18 cellular contexts compared by ENCODE assay signal in genomic region chr10:122207596-122207995, GRCh38.
A peak's percentile ranks its signal among the peaks of the same experiment; 100 is the strongest.
DNase-seq lines count a peak whose midpoint lies in the region; ATAC-seq and TF ChIP-seq lines count a peak whose summit lies in the region.
"Had no signal": no experiment of that assay in that cellular context is flagged by ENCODE, and none has a peak within 500 bp of the region (broad histone marks: within the 10 kb centered on the region; RNA-seq: fewer than 3 reads in every experiment).

No MANE protein-coding gene starts in this region.

- in situ Hi-C loops in G401 (cut with HindIII; ENCODE audit: low sequenced_read_pairs): no loop called here

- no peak for TF ChIP-seq POLR2A in vagina (IDR thresholded peaks at IDR 0.05)

- H3K36me3 ChIP-seq in vagina: peaks cover 0 to 16% of the 10 kb centered on the region in 2 donors
- H3K36me3 ChIP-seq: neutrophil had no signal

- no peaks in the 10 kb centered on the region for H3K27me3 ChIP-seq in AG04450 (ENCODE audit: control insufficient read depth, insufficient read depth, low read length)
- no peaks in the 10 kb centered on the region for H3K27me3 ChIP-seq in vagina
- H3K27me3 ChIP-seq: neutrophil, Peyer's patch had no signal

- H3K27ac ChIP-seq in AG04450 (ENCODE audit: low read depth, low read length) (no peak overlapping the region), vagina (no peak overlapping the region)
- H3K27ac ChIP-seq: neutrophil, Peyer's patch, skin epidermis had no signal

- POLR2A ChIA-PET in AG04450 (lab: Yijun Ruan, JAX): interaction anchor here (0.6 to 0.9 kb wide), 2 partner anchors 25 to 58 kb away, joined by 3 to 5 read pairs; no protein-coding TSS in a partner anchor
- POLR2A ChIA-PET in activated CD4-positive, alpha-beta T cell treated with anti-CD3 and anti-CD28 coated beads for 36 hours (lab: Charles Lee): no interaction called here

- CTCF ChIA-PET in AG04450 (lab: Charles Lee): interaction anchor here (0.9 to 3.0 kb wide), 3 partner anchors 13 to 66 kb away, joined by 3 to 14 read pairs (median 3); no protein-coding TSS in a partner anchor
- CTCF ChIA-PET in activated CD4-positive, alpha-beta T cell treated with anti-CD3 and anti-CD28 coated beads for 36 hours (lab: Charles Lee): no interaction called here

- no peaks in the 10 kb centered on the region for H3K9me3 ChIP-seq in AG04450 (ENCODE audit: control insufficient read depth, insufficient read depth, low read length)
- no peaks in the 10 kb centered on the region for H3K9me3 ChIP-seq in vagina
- H3K9me3 ChIP-seq: neutrophil, Peyer's patch had no signal

- peaks cover 36% of the 10 kb centered on the region for H3K9me3 Mint-ChIP-seq in glutamatergic neuron (ENCODE audit: unreplicated experiment)
- H3K9me3 Mint-ChIP-seq in activated CD4-positive, alpha-beta T cell treated with anti-CD3 and anti-CD28 coated beads for 36 hours (ENCODE audit: low read depth): no peaks in the 10 kb centered on the region
- H3K9me3 Mint-ChIP-seq: activated CD4-positive, alpha-beta T cell treated with anti-CD3 and anti-CD28 coated beads, Interleukin-2, amount 10 ng/mL, durations not matched to agents 7 days and 5 days; activated naive CD8-positive, alpha-beta T cell treated with anti-CD3 and anti-CD28 coated beads, Interleukin-2, amount 10 ng/mL, durations not matched to agents 7 days and 5 days; activated T-cell treated with anti-CD3 and anti-CD28 coated beads, Interleukin-2, amount 50 U/mL, for 4 hours; memory B cell had no signal

- DNase-seq in AG04450 (ENCODE audit: low read depth, low spot score) (peak; percentile 36), G401 (ENCODE audit: low spot score) (peak; percentile 73), NCI-H69 (lab: John Stamatoyannopoulos, UW) (peak; percentile 22), glutamatergic neuron (no peak), NCI-H1092 treated with DMSO at 0.1 percent for 48 hours (lab: John Stamatoyannopoulos, UW) (no peak), vagina (ENCODE audit: extremely low spot score in 2 of 2) (no peak)
- DNase-seq in activated CD4-positive, alpha-beta T cell treated with anti-CD3 and anti-CD28 coated beads for 36 hours: no peak
- no peak for DNase-seq in activated CD8-positive, alpha-beta memory T cell treated with anti-CD3 and anti-CD28 coated beads for 24 hours
- DNase-seq: activated CD4-positive, alpha-beta T cell treated with anti-CD3 and anti-CD28 coated beads, Interleukin-2, amount 10 ng/mL, durations not matched to agents 7 days and 5 days; activated naive CD8-positive, alpha-beta T cell treated with anti-CD3 and anti-CD28 coated beads, Interleukin-2, amount 10 ng/mL, durations not matched to agents 7 days and 5 days; activated T-cell treated with anti-CD3 and anti-CD28 coated beads, Interleukin-2, amount 50 U/mL, for 4 hours; central memory CD4-positive, alpha-beta T cell; Peyer's patch; T-helper 2 cell; trophoblast cell had no signal

- intact Hi-C loops in activated CD4-positive, alpha-beta T cell treated with anti-CD3 and anti-CD28 coated beads for 36 hours (cut with DNase I, micrococcal nuclease): no loop called here
- intact Hi-C loops in vagina (cut with DNase I): no loop called here

- H3K27ac Mint-ChIP-seq in glutamatergic neuron (ENCODE audit: unreplicated experiment): peak overlapping the region; percentile 93
- H3K27ac Mint-ChIP-seq in activated CD4-positive, alpha-beta T cell treated with anti-CD3 and anti-CD28 coated beads for 36 hours: no peak overlapping the region
- H3K27ac Mint-ChIP-seq: activated CD4-positive, alpha-beta T cell treated with anti-CD3 and anti-CD28 coated beads, Interleukin-2, amount 10 ng/mL, durations not matched to agents 7 days and 5 days; activated naive CD8-positive, alpha-beta T cell treated with anti-CD3 and anti-CD28 coated beads, Interleukin-2, amount 10 ng/mL, durations not matched to agents 7 days and 5 days; memory B cell had no signal

- H3K4me3 Mint-ChIP-seq in glutamatergic neuron (ENCODE audit: unreplicated experiment): peak overlapping the region; percentile 53
- no peak overlapping the region for H3K4me3 Mint-ChIP-seq in activated CD4-positive, alpha-beta T cell treated with anti-CD3 and anti-CD28 coated beads for 36 hours
- H3K4me3 Mint-ChIP-seq: activated CD4-positive, alpha-beta T cell treated with anti-CD3 and anti-CD28 coated beads, Interleukin-2, amount 10 ng/mL, durations not matched to agents 7 days and 5 days; activated naive CD8-positive, alpha-beta T cell treated with anti-CD3 and anti-CD28 coated beads, Interleukin-2, amount 10 ng/mL, durations not matched to agents 7 days and 5 days; activated T-cell treated with anti-CD3 and anti-CD28 coated beads, Interleukin-2, amount 50 U/mL, for 4 hours; memory B cell had no signal

- no peak for ATAC-seq in activated CD4-positive, alpha-beta T cell treated with anti-CD3 and anti-CD28 coated beads for 36 hours
- ATAC-seq: activated T-cell treated with anti-CD3 and anti-CD28 coated beads, Interleukin-2, amount 50 U/mL, for 4 hours had no signal

- no peaks in the 10 kb centered on the region for H3K4me1 ChIP-seq in vagina
- H3K4me1 ChIP-seq: Peyer's patch had no signal

- H3K36me3 Mint-ChIP-seq in glutamatergic neuron (ENCODE audit: unreplicated experiment): peaks cover 22% of the 10 kb centered on the region
- no peaks in the 10 kb centered on the region for H3K36me3 Mint-ChIP-seq in activated CD4-positive, alpha-beta T cell treated with anti-CD3 and anti-CD28 coated beads for 36 hours (ENCODE audit: low read depth)
- H3K36me3 Mint-ChIP-seq: activated naive CD8-positive, alpha-beta T cell treated with anti-CD3 and anti-CD28 coated beads, Interleukin-2, amount 10 ng/mL, durations not matched to agents 7 days and 5 days; memory B cell had no signal

- TF ChIP-seq CTCF in AG04450 (IDR thresholded peaks at IDR 0.05; ENCODE audit: low read depth, low read length) (no peak), glutamatergic neuron (IDR thresholded peaks at IDR 0.05; ENCODE audit: partially characterized antibody, unreplicated experiment) (no peak), vagina (IDR thresholded peaks at IDR 0.05) (no peak)

- peaks cover 40% of the 10 kb centered on the region for H3K4me1 Mint-ChIP-seq in glutamatergic neuron (ENCODE audit: low read depth, unreplicated experiment)
- H3K4me1 Mint-ChIP-seq in activated CD4-positive, alpha-beta T cell treated with anti-CD3 and anti-CD28 coated beads for 36 hours: no peaks in the 10 kb centered on the region
- H3K4me1 Mint-ChIP-seq: activated CD4-positive, alpha-beta T cell treated with anti-CD3 and anti-CD28 coated beads, Interleukin-2, amount 10 ng/mL, durations not matched to agents 7 days and 5 days; activated naive CD8-positive, alpha-beta T cell treated with anti-CD3 and anti-CD28 coated beads, Interleukin-2, amount 10 ng/mL, durations not matched to agents 7 days and 5 days; memory B cell had no signal

- peaks cover 32% of the 10 kb centered on the region for H3K27me3 Mint-ChIP-seq in glutamatergic neuron (ENCODE audit: unreplicated experiment)
- H3K27me3 Mint-ChIP-seq in activated CD4-positive, alpha-beta T cell treated with anti-CD3 and anti-CD28 coated beads for 36 hours: peaks cover 8% of the 10 kb centered on the region
- H3K27me3 Mint-ChIP-seq: activated CD4-positive, alpha-beta T cell treated with anti-CD3 and anti-CD28 coated beads, Interleukin-2, amount 10 ng/mL, durations not matched to agents 7 days and 5 days; activated naive CD8-positive, alpha-beta T cell treated with anti-CD3 and anti-CD28 coated beads, Interleukin-2, amount 10 ng/mL, durations not matched to agents 7 days and 5 days had no signal

- H3K4me3 ChIP-seq in AG04450 (ENCODE audit: low read depth, low read length) (no peak overlapping the region), vagina (no peak overlapping the region)
- H3K4me3 ChIP-seq: Peyer's patch, skin epidermis had no signal

Comparison
In these comparisons a context has a peak if more than half of its experiments do, and no peak if none do; other contexts are left out.
1. DNase-seq: peak in AG04450 (single experiment), G401 (single experiment) and NCI-H69 (single experiment); none in glutamatergic neuron (single experiment), activated CD4-positive, alpha-beta T cell treated with anti-CD3 and anti-CD28 coated beads for 36 hours (single experiment), NCI-H1092 treated with DMSO at 0.1 percent for 48 hours (single experiment), activated CD8-positive, alpha-beta memory T cell treated with anti-CD3 and anti-CD28 coated beads for 24 hours (single experiment) and vagina (0 of 2).